ENCODE assay signal across 17 cellular contexts in the genomic region with DNA sequence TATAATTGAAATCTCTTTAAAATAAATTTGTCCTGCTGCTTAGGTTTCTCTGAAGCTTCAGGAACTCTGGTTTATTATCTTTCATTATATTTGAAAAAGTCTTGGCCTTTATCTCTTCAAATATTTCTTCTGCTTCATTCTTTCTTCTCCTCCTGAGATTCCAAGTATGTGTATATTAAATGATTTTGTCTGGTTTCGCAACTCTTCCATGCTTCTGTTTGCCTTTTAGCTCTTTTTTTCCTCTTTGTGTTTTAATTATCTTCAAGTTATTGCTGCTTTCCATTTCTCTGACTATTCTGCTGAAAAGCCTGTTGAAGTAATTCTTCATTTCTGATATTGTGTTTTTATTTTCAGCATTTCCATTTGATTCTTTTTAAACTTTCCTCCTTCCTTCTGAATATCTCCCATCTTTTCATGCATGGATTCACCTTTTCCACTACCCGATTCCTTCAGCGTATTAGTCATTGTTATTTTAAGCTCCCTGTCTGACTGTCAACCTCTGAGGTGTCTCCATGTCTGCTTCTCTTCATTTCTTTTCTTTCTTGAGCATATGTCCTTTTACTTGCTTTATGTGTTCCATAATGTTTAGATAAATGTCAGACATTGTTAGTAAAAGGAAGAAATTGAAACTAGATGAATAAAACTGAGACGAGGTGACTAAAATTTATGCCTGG. TPM values are rescaled to one million over a fixed set of nuclear protein-coding genes. Genes with fewer than 3 reads are reported as not detected.
A peak's percentile ranks its signal among the peaks of the same experiment; 100 is the strongest.
DNase-seq lines count a peak whose midpoint lies in the region; TF ChIP-seq lines count a peak whose summit lies in the region.
"Had no signal": no experiment of that assay in that cellular context is flagged by ENCODE, and none has a peak within 500 bp of the region (broad histone marks: within the 10 kb centered on the region; RNA-seq: fewer than 3 reads in every experiment).

No MANE protein-coding gene starts in this region.

- DNase-seq in DMS53 treated with DMSO at 0.1 percent for 48 hours (lab: John Stamatoyannopoulos, UW; ENCODE audit: unreplicated experiment) = peak; percentile 21
- peak; percentile 59 for DNase-seq in NCI-H226
- peak; percentile 67 for DNase-seq in mammary epithelial cell
- DNase-seq in left kidney (ENCODE audit: low read depth, low spot score) = peak; percentile 53
- no peak for DNase-seq in stimulated activated CD4-positive, alpha-beta T cell treated with anti-CD3 and anti-CD28 coated beads, Interleukin-15, amount 100 ng/mL, for 24 hours
- no peak for DNase-seq in neural progenitor cell (ENCODE audit: low spot score)
- no peak for DNase-seq in activated naive CD4-positive, alpha-beta T cell treated with anti-CD3 and anti-CD28 coated beads, Interleukin-2, amount 50 U/mL, for 16 hours
- DNase-seq in SKM-1 treated with dmso at 0.1 percent for 144 hours (lab: John Stamatoyannopoulos, UW; ENCODE audit: unreplicated experiment) = no peak
- DNase-seq: activated CD4-positive, CD25-positive, alpha-beta regulatory T cell treated with anti-CD3 and anti-CD28 coated beads, Interleukin-2, amount 50 U/mL, for 72 hours; activated T-cell treated with anti-CD3 and anti-CD28 coated beads, Interleukin-2, amount 50 U/mL, for 24 hours; adrenal gland; DMS79 treated with DMSO at 0.1 percent for 48 hours; left colon; naive thymus-derived CD4-positive, alpha-beta T cell; right lobe of liver; stimulated activated naive CD4-positive, alpha-beta T cell treated with Interleukin-2 at 50 U/mL for 16 hours had no signal

- no peaks in the 10 kb centered on the region for H4K20me1 ChIP-seq in mammary epithelial cell (ENCODE audit: insufficient read depth, low read length)
- no peaks in the 10 kb centered on the region for H4K20me1 ChIP-seq in neural progenitor cell (ENCODE audit: low read depth)

- H3K27me3 ChIP-seq in mammary epithelial cell (ENCODE audit: insufficient read depth, low read length) (no peaks in the 10 kb centered on the region), neural progenitor cell (no peaks in the 10 kb centered on the region)
- H3K27me3 ChIP-seq: adrenal gland, right lobe of liver had no signal

- dilution Hi-C loops in mammary epithelial cell (cut with HindIII; ENCODE audit: low sequenced_read_pairs) = no loop called here

- peak overlapping the region; percentile 73 for H3K4me2 ChIP-seq in mammary epithelial cell (ENCODE audit: insufficient read depth, low read depth, low read length)
- H3K4me2 ChIP-seq in neural progenitor cell = no peak overlapping the region
- H3K4me2 ChIP-seq: KMS-11 had no signal

- no TSS peak for BruUV-seq in mammary epithelial cell (replicated peaks; lab: Mats Ljungman, UMichigan)

- H3F3A ChIP-seq in neural progenitor cell (ENCODE audit: low read depth) = no peaks in the 10 kb centered on the region

- H3K4me1 ChIP-seq in mammary epithelial cell (ENCODE audit: insufficient read depth, low read length) (peaks cover 13% of the 10 kb centered on the region), neural progenitor cell (no peaks in the 10 kb centered on the region)
- H3K4me1 ChIP-seq: adrenal gland, right lobe of liver had no signal

- intact Hi-C loops in mammary epithelial cell (cut with micrococcal nuclease) = no loop called here

- H3K36me3 Mint-ChIP-seq in neural progenitor cell = no peaks in the 10 kb centered on the region

- H3K4me3 ChIP-seq in mammary epithelial cell (replicated peaks in 1 of 3; ENCODE audit: insufficient read depth in 1 of 3, low read depth in 2 of 3, low read length in 3 of 3) = no peak overlapping the region
- no peak overlapping the region for H3K4me3 ChIP-seq in neural progenitor cell
- H3K4me3 ChIP-seq: adrenal gland, right lobe of liver had no signal

- no peak overlapping the region for H3K27ac Mint-ChIP-seq in neural progenitor cell
- H3K27ac Mint-ChIP-seq: activated T-cell treated with anti-CD3 and anti-CD28 coated beads, Interleukin-2, amount 50 U/mL, for 24 hours had no signal

- H3K4me3 Mint-ChIP-seq in neural progenitor cell = no peak overlapping the region
- H3K4me3 Mint-ChIP-seq: activated T-cell treated with anti-CD3 and anti-CD28 coated beads, Interleukin-2, amount 50 U/mL, for 24 hours; naive thymus-derived CD4-positive, alpha-beta T cell had no signal

- 56% methylated on average over 4 of the region's 4 CpGs for WGBS in mammary epithelial cell (ENCODE audit: low coverage, missing lambda C conversion rate)

- CTCF ChIA-PET in mammary epithelial cell (lab: Charles Lee; ENCODE audit: low non-redundant PET) = no interaction called here

- in situ Hi-C loops in mammary epithelial cell (cut with MboI; ENCODE audit: low sequenced_read_pairs in 2 of 2) = no loop called here

- no peak for TF ChIP-seq CTCF in mammary epithelial cell (conservative IDR thresholded peaks at IDR 0.05 in 1 of 2, IDR thresholded peaks at IDR 0.05 in 1 of 2; ENCODE audit: extremely low read depth in 1 of 2, insufficient read depth in 1 of 2, low read depth in 1 of 2, low read length in 2 of 2)
- no peak for TF ChIP-seq CTCF in neural progenitor cell (IDR thresholded peaks at IDR 0.05)

- no peaks in the 10 kb centered on the region for H3K9me3 Mint-ChIP-seq in neural progenitor cell
- H3K9me3 Mint-ChIP-seq: activated T-cell treated with anti-CD3 and anti-CD28 coated beads, Interleukin-2, amount 50 U/mL, for 24 hours; naive thymus-derived CD4-positive, alpha-beta T cell had no signal

- H3K4me1 Mint-ChIP-seq in neural progenitor cell = peaks cover 10% of the 10 kb centered on the region

- H3K36me3 ChIP-seq in mammary epithelial cell (ENCODE audit: insufficient read depth, low read length) = no peaks in the 10 kb centered on the region
- no peaks in the 10 kb centered on the region for H3K36me3 ChIP-seq in neural progenitor cell
- H3K36me3 ChIP-seq: adrenal gland, right lobe of liver had no signal

- H2AFZ ChIP-seq in mammary epithelial cell (ENCODE audit: low read depth, low read length) (peak overlapping the region; percentile 16), neural progenitor cell (replicated peaks) (no peak overlapping the region)

- no peak overlapping the region for H3K9ac ChIP-seq in mammary epithelial cell (ENCODE audit: insufficient read depth, low read length)
- no peak overlapping the region for H3K9ac ChIP-seq in neural progenitor cell
- H3K9ac ChIP-seq: KMS-11 had no signal

- H3K79me2 ChIP-seq in mammary epithelial cell (ENCODE audit: insufficient read depth, low read length) = no peaks in the 10 kb centered on the region
- H3K79me2 ChIP-seq in neural progenitor cell (ENCODE audit: low read depth) = no peaks in the 10 kb centered on the region

- H3K9me3 ChIP-seq in mammary epithelial cell (replicated peaks; ENCODE audit: insufficient read depth, low read length) (no peaks in the 10 kb centered on the region), neural progenitor cell (ENCODE audit: low read depth) (no peaks in the 10 kb centered on the region)
- H3K9me3 ChIP-seq: adrenal gland, right lobe of liver had no signal

- no peaks in the 10 kb centered on the region for H3K27me3 Mint-ChIP-seq in neural progenitor cell (ENCODE audit: insufficient read depth, low read depth)
- H3K27me3 Mint-ChIP-seq: activated T-cell treated with anti-CD3 and anti-CD28 coated beads, Interleukin-2, amount 50 U/mL, for 24 hours; naive thymus-derived CD4-positive, alpha-beta T cell had no signal

- H3K27ac ChIP-seq in mammary epithelial cell (ENCODE audit: insufficient read depth, low read depth, low read length) = peak overlapping the region; percentile 3
- H3K27ac ChIP-seq in neural progenitor cell = no peak overlapping the region
- H3K27ac ChIP-seq: adrenal gland, KMS-11, right lobe of liver had no signal

RNA-seq across cellular contexts. Expression of a gene that starts 46.6 kb away (rescaled TPM):
- total RNA-seq in mammary epithelial cell (100 to 1,000 TPM; 192 to 609 TPM), neural progenitor cell (ENCODE audit: low replicate concordance) (94.6 and 96.4 TPM in 2 replicates)
- 776 TPM for polyA plus RNA-seq in mammary epithelial cell
- 436 TPM for polyA minus RNA-seq in mammary epithelial cell

Comparison
In these comparisons a context has a peak if more than half of its experiments do, and no peak if none do; other contexts are left out.
1. DNase-seq: peak in DMS53 treated with DMSO at 0.1 percent for 48 hours (single experiment), NCI-H226 (single experiment), mammary epithelial cell (single experiment) and left kidney (single experiment); none in stimulated activated CD4-positive, alpha-beta T cell treated with anti-CD3 and anti-CD28 coated beads, Interleukin-15, amount 100 ng/mL, for 24 hours (single experiment), neural progenitor cell (single experiment), activated naive CD4-positive, alpha-beta T cell treated with anti-CD3 and anti-CD28 coated beads, Interleukin-2, amount 50 U/mL, for 16 hours (single experiment) and SKM-1 treated with dmso at 0.1 percent for 144 hours (single experiment).